In the genomic region with DNA sequence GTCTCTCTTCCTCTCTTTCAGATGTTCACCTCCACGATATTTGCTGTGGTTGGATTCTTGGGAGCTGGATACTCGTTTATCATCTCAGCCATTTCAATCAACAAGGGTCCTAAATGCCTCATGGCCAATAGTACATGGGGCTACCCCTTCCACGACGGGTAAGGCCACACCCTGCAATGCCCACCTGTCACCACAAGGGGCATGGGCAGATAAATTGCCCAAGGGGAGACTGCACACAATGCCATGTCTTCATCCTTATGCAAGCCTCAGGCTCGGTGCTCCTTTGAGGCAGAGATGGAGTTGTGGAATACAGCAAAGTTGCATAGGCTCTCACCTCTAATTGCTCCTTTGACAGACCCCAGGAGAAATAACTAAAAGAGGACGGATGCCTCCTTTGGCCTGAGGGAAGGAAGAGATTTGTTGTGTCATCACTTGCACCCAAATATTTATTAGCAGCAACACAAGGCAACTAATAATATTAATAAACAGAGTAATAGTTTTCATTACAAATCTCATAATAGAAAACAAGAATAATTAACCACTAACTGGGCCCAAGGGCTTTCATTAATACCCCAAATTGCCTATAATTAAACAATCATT, we compare ENCODE assay signal across 9 cellular contexts. TPM values are rescaled to one million over a fixed set of nuclear protein-coding genes. Genes with fewer than 3 reads are reported as not detected.
DNase-seq lines count a peak whose midpoint lies in the region; ATAC-seq and TF ChIP-seq lines count a peak whose summit lies in the region.
"Had no signal": no experiment of that assay in that cellular context is flagged by ENCODE, and none has a peak within 500 bp of the region (broad histone marks: within the 10 kb centered on the region; RNA-seq: fewer than 3 reads in every experiment).

No MANE protein-coding gene starts in this region.

- no peak overlapping the region for H3K27ac ChIP-seq in upper lobe of right lung

- no peak overlapping the region for H3K4me3 ChIP-seq in upper lobe of right lung

- no peak for TF ChIP-seq POLR2A in erythroblast (IDR thresholded peaks at IDR 0.05; ENCODE audit: low read length)

- H3K9me3 ChIP-seq in upper lobe of right lung = no peaks in the 10 kb centered on the region

- TF ChIP-seq CTCF in upper lobe of right lung (IDR thresholded peaks at IDR 0.05) = peak; percentile 44

- no peaks in the 10 kb centered on the region for H3K4me1 ChIP-seq in upper lobe of right lung

- H3K27me3 ChIP-seq in upper lobe of right lung = no peaks in the 10 kb centered on the region

- DNase-seq in activated T-cell treated with anti-CD3 and anti-CD28 coated beads for 48 hours (ENCODE audit: low read depth) = peak; percentile 34
- no peak for DNase-seq in activated T-cell treated with anti-CD3 and anti-CD28 coated beads for 4 hours
- DNase-seq in RPMI8226 = peak; percentile 59
- DNase-seq in erythroblast (lab: John Stamatoyannopoulos, UW) = peak; percentile 19 to 41
- no peak for DNase-seq in upper lobe of right lung
- DNase-seq in Ammon's horn (ENCODE audit: low spot score) = no peak
- DNase-seq: activated naive CD8-positive, alpha-beta T cell treated with anti-CD3 and anti-CD28 coated beads, Interleukin-2, amount 10 ng/mL, durations not matched to agents 7 days and 5 days had no signal

- no peaks in the 10 kb centered on the region for H3K36me3 ChIP-seq in upper lobe of right lung

- peak; percentile 68 for ATAC-seq in HG02588 (IDR thresholded peaks at IDR 0.05; ENCODE audit: unreplicated experiment)
- ATAC-seq in upper lobe of right lung = peak; percentile 68
- no peak for ATAC-seq in HG03520 (IDR thresholded peaks at IDR 0.05; ENCODE audit: unreplicated experiment)

- intact Hi-C loops in upper lobe of right lung (cut with DNase I) = loop anchor here (10.0 kb wide), 2 partner anchors 93 to 373 kb away; no protein-coding TSS in a partner anchor

RNA-seq across cellular contexts. Expression of a gene that starts 13.2 kb away (rescaled TPM):
- 0.49 TPM for total RNA-seq in upper lobe of right lung
- total RNA-seq: activated naive CD8-positive, alpha-beta T cell treated with anti-CD3 and anti-CD28 coated beads, Interleukin-2, amount 10 ng/mL, durations not matched to agents 7 days and 5 days had no signal

Comparison
In these comparisons a context has a peak if more than half of its experiments do, and no peak if none do; other contexts are left out.
1. DNase-seq: peak in activated T-cell treated with anti-CD3 and anti-CD28 coated beads for 48 hours (single experiment), RPMI8226 (single experiment) and erythroblast (2 of 2); none in activated T-cell treated with anti-CD3 and anti-CD28 coated beads for 4 hours (single experiment), upper lobe of right lung (single experiment) and Ammon's horn (single experiment).